Comparison of ENCODE assay signal across 8 cellular contexts in the genomic region with DNA sequence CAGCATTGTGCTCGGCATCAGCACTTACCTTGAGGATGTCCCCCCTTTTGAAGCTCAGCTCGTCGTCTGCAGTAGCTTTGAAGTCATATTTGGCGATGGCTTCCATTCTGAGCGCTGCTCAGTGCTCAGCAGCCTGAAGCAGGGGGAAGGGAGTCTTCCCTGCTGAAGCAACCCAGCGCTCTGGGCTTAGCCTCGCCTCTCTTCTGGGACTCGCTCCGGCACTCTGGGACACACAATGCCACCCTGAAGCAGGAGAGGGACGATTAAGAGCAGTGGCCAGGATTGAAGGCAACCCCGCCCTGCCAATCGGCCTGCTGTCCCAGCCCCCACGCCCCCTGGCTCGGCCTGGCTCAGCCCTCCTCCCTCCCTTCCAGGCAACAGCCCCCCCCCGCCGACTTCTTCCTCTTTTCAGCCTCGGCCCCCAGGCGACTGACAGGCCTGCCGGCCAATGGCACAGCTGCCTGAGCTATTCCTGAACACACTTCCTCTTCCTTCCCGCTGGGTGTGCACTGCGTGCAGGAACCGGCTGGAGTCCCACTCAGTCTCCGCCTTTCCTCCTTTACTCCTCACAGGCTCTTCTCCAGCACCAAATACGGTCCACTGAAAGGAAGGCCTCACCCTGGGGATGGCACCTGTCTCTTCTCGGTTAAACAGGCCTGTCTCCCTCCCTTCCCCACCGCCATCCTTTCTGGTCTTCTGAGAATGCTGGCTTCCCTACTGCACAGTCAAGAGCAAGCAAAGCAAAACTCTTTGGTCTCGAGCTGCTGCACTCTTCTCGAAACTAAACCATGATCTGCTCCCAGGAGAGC. TPM values are rescaled to one million over a fixed set of nuclear protein-coding genes. Genes with fewer than 3 reads are reported as not detected.
DNase-seq lines count a peak whose midpoint lies in the region; ATAC-seq and TF ChIP-seq lines count a peak whose summit lies in the region.

No MANE protein-coding gene starts in this region.

- H3K27ac ChIP-seq in CD8-positive, alpha-beta memory T cell (ENCODE audit: low read depth, low read length): peak overlapping the region; percentile 49
- H3K27ac ChIP-seq in OCI-LY7 (ENCODE audit: low read depth, low read length, poor library complexity, severe bottlenecking): peak overlapping the region; percentile 56

- H3K4me1 ChIP-seq in CD8-positive, alpha-beta memory T cell (ENCODE audit: insufficient read depth, low read length): peaks cover 66% of the 10 kb centered on the region
- H3K4me1 ChIP-seq in OCI-LY7 (ENCODE audit: insufficient read depth, low read length, poor library complexity, severe bottlenecking): peaks cover 70% of the 10 kb centered on the region
- H3K4me1 ChIP-seq in mucosa of descending colon (ENCODE audit: low read depth): peaks cover 38% of the 10 kb centered on the region

- peak overlapping the region; percentile 86 for H3K4me3 ChIP-seq in CD8-positive, alpha-beta memory T cell (ENCODE audit: low read length)
- H3K4me3 ChIP-seq in OCI-LY7 (ENCODE audit: low read depth, low read length, poor library complexity, severe bottlenecking): peak overlapping the region; percentile 69
- peak overlapping the region; percentile 79 for H3K4me3 ChIP-seq in epithelial cell of proximal tubule (ENCODE audit: low read depth, low read length)
- H3K4me3 ChIP-seq in mucosa of descending colon: peak overlapping the region; percentile 9

- H3K9me2 ChIP-seq in OCI-LY7 (ENCODE audit: insufficient read depth, low read length): no peaks in the 10 kb centered on the region

- H3K27me3 ChIP-seq in CD8-positive, alpha-beta memory T cell (ENCODE audit: insufficient read depth, low read length, poor library complexity, severe bottlenecking): no peaks in the 10 kb centered on the region

- ATAC-seq in GM21390 (IDR thresholded peaks at IDR 0.05; ENCODE audit: unreplicated experiment) (peak; percentile 68), mucosa of descending colon (peak; percentile 99)

- peaks cover 75% of the 10 kb centered on the region for H4K20me1 ChIP-seq in OCI-LY7 (ENCODE audit: insufficient read depth, low read length)

- H2AFZ ChIP-seq in OCI-LY7 (ENCODE audit: low read length): no peak overlapping the region

- peaks cover 73 to 96% (median 87%) of the 10 kb centered on the region in 3 donors for H3K4me1 Mint-ChIP-seq in CD8-positive, alpha-beta memory T cell

- no TSS peak for BruUV-seq in OCI-LY7 (replicated peaks; lab: Mats Ljungman, UMichigan)

- CTCF ChIA-PET in CD8-positive, alpha-beta memory T cell (lab: Charles Lee): interaction anchor here (0.9 to 2.6 kb wide), 3 partner anchors 13 to 71 kb away, joined by 3 to 17 read pairs (median 9); no protein-coding TSS in a partner anchor
- CTCF ChIA-PET in OCI-LY7 (lab: Charles Lee; ENCODE audit: unreplicated experiment): interaction anchor here (0.7 to 1.7 kb wide), 6 partner anchors 15 to 153 kb away, joined by 3 to 15 read pairs (median 6); partner anchors contain the start of gene SLC25A19

- POLR2A ChIA-PET in CD8-positive, alpha-beta memory T cell (lab: Charles Lee): interaction anchor here (0.6 to 2.3 kb wide), 3 partner anchors 12 to 105 kb away, joined by 3 to 15 read pairs (median 3); partner anchors contain the start of genes GRB2 and SLC25A19
- POLR2A ChIA-PET in OCI-LY7 (lab: Charles Lee): interaction anchor here (0.6 to 6.1 kb wide), 18 partner anchors 10 to 171 kb away, joined by 3 to 55 read pairs (median 6); partner anchors contain the start of genes SLC25A19 and TMEM94

- H3K36me3 ChIP-seq in CD8-positive, alpha-beta memory T cell (ENCODE audit: insufficient read depth, low read length): peaks cover 6% of the 10 kb centered on the region
- H3K36me3 ChIP-seq in OCI-LY7 (ENCODE audit: insufficient read depth, low read length): peaks cover 70% of the 10 kb centered on the region
- H3K36me3 ChIP-seq in mucosa of descending colon (ENCODE audit: low read depth): no peaks in the 10 kb centered on the region

- H3K9me3 ChIP-seq in CD8-positive, alpha-beta memory T cell (ENCODE audit: low read length): no peaks in the 10 kb centered on the region
- H3K9me3 ChIP-seq in OCI-LY7 (ENCODE audit: low read length) (no peaks in the 10 kb centered on the region), mucosa of descending colon (no peaks in the 10 kb centered on the region)

- peaks cover 0 to 45% (median 7%) of the 10 kb centered on the region in 3 donors for H3K36me3 Mint-ChIP-seq in CD8-positive, alpha-beta memory T cell

- peak overlapping the region; percentile 52 to 95 (median 88) for H3K27ac Mint-ChIP-seq in CD8-positive, alpha-beta memory T cell

- peak overlapping the region; percentile 89 to 99 (median 95) for H3K4me3 Mint-ChIP-seq in CD8-positive, alpha-beta memory T cell

- DNase-seq in CD8-positive, alpha-beta memory T cell: peak; percentile 72 to 88 (median 78)
- DNase-seq in HuH-7.5 (ENCODE audit: low spot score): peak; percentile 94
- DNase-seq in OCI-LY7 (ENCODE audit: low spot score): peak; percentile 97
- DNase-seq in activated T-cell treated with anti-CD3 and anti-CD28 coated beads for 4 hours: peak; percentile 50
- DNase-seq in epithelial cell of proximal tubule (ENCODE audit: low read depth): peak; percentile 63
- peak; percentile 99 for DNase-seq in mucosa of descending colon
- peak; percentile 73 to 82 for DNase-seq in stimulated activated CD8-positive, alpha-beta memory T cell treated with anti-CD3 and anti-CD28 coated beads, Interleukin-2, amount 100 ng/mL, for 48 hours (ENCODE audit: low read depth in 2 of 2)

- H3K4me2 ChIP-seq in OCI-LY7 (ENCODE audit: low read length): peak overlapping the region; percentile 89

- no peaks in the 10 kb centered on the region for H3K9me3 Mint-ChIP-seq in CD8-positive, alpha-beta memory T cell

- H3K79me2 ChIP-seq in OCI-LY7 (ENCODE audit: insufficient read depth, low read depth, low read length): peaks cover 100% of the 10 kb centered on the region

- intact Hi-C loops in OCI-LY7 (cut with micrococcal nuclease; ENCODE audit: unreplicated experiment) (no loop called here), mucosa of descending colon (cut with DNase I, micrococcal nuclease) (no loop called here)

- TF ChIP-seq CTCF in OCI-LY7 (conservative IDR thresholded peaks at IDR 0.05; ENCODE audit: low read length): 0 out of 2 replicates have a peak, but pooled peaks have one; percentile 11
- peak; percentile 12 for TF ChIP-seq CTCF in epithelial cell of proximal tubule (conservative IDR thresholded peaks at IDR 0.05; ENCODE audit: low read depth, low read length)
- no peak for TF ChIP-seq CTCF in mucosa of descending colon (IDR thresholded peaks at IDR 0.05)

- H3K27me3 Mint-ChIP-seq in CD8-positive, alpha-beta memory T cell: no peaks in the 10 kb centered on the region

RNA-seq across cellular contexts. Expression of gene GRB2, which starts 11.8 kb away (rescaled TPM):
- total RNA-seq in CD8-positive, alpha-beta memory T cell: 100 to 1,000 TPM; 180 to 189 TPM
- polyA plus RNA-seq in CD8-positive, alpha-beta memory T cell: 158 TPM
- 240 and 244 TPM in 2 replicates for total RNA-seq in OCI-LY7 (2014; rRNA removed; shearing (Covaris generic))
- total RNA-seq in OCI-LY7 (2022) (294 and 308 TPM in 2 replicates), epithelial cell of proximal tubule (77.5 and 82.8 TPM in 2 replicates), mucosa of descending colon (100 to 1,000 TPM in 2 of 3 donors, 10 to 100 TPM in 1; 97.8 to 116 (median 102) TPM)

Comparison
In these comparisons a context has a peak if more than half of its experiments do, and no peak if none do; other contexts are left out.
1. Peak in every context shown above with its lines: DNase-seq, ATAC-seq, H3K4me3 ChIP-seq and H3K27ac ChIP-seq.
2. H3K4me3 ChIP-seq: peak in every context shown above with its lines; median percentile 86 in CD8-positive, alpha-beta memory T cell; 79 in epithelial cell of proximal tubule; 69 in OCI-LY7; 9 in mucosa of descending colon.